13 cellular contexts compared by ENCODE assay signal in the genomic region with DNA sequence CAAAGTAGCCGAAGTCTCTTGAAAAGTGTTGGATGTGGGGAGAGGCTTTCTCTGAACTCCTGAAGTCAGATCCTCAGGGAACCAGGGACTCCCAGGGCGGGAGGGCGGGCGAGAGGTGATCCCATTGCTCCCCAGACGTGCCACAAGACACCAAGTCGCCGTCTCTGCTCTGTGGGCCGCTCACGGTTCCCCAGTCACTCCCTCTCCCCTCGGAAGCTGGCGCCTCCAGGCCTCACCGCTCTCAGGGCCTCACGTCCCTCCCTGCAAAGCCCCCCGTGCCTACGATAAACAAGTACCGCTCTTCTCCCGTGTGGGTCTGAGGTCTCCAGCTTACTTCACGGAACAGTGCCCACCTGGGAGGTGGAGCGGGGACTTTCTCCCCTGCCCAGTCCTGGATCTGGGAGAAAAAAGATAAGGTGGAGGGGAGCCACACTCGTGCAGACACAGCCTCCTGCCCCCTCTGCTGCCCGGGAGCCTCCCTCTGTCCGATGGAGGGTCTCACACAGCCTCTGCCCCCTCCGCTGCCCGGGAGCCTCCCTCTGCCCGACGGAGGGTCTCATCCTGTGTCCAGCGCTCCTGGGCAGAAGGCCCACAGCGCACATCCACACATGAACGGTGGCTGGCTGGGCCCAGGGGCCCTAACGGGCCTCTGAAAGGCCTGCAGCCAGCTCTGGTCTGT.
"Had no signal": no experiment of that assay in that cellular context is flagged by ENCODE, and none has a peak within 500 bp of the region (broad histone marks: within the 10 kb centered on the region; RNA-seq: fewer than 3 reads in every experiment).

No MANE protein-coding gene starts in this region.

- H3K4me1 ChIP-seq: adrenal gland had no signal

- H3K36me3 ChIP-seq: adrenal gland had no signal

- H3K27me3 ChIP-seq: adrenal gland had no signal

- DNase-seq: activated CD4-positive, alpha-beta T cell treated with anti-CD3 and anti-CD28 coated beads for 36 hours; activated CD4-positive, alpha-beta T cell treated with anti-CD3 and anti-CD28 coated beads, Interleukin-2, amount 50 U/mL, for 48 hours; activated gamma-delta T cell treated with Interleukin-2 at 50 U/mL for 16 hours; activated T-cell treated with anti-CD3 and anti-CD28 coated beads for 4 hours; erythroblast; foreskin melanocyte; glutamatergic neuron; nucleus accumbens; SK-N-SH; stomach had no signal

- H3K4me3 ChIP-seq: adrenal gland, stomach had no signal

- H3K27ac ChIP-seq: stomach had no signal

- ATAC-seq: activated CD4-positive, alpha-beta T cell treated with anti-CD3 and anti-CD28 coated beads for 36 hours; activated naive CD4-positive, alpha-beta T cell treated with anti-CD3 and anti-CD28 coated beads, Interleukin-2, amount 50 U/mL, for 72 hours; WTC11 had no signal

- H3K9me3 ChIP-seq: adrenal gland, SK-N-SH had no signal
